In the genomic region with DNA sequence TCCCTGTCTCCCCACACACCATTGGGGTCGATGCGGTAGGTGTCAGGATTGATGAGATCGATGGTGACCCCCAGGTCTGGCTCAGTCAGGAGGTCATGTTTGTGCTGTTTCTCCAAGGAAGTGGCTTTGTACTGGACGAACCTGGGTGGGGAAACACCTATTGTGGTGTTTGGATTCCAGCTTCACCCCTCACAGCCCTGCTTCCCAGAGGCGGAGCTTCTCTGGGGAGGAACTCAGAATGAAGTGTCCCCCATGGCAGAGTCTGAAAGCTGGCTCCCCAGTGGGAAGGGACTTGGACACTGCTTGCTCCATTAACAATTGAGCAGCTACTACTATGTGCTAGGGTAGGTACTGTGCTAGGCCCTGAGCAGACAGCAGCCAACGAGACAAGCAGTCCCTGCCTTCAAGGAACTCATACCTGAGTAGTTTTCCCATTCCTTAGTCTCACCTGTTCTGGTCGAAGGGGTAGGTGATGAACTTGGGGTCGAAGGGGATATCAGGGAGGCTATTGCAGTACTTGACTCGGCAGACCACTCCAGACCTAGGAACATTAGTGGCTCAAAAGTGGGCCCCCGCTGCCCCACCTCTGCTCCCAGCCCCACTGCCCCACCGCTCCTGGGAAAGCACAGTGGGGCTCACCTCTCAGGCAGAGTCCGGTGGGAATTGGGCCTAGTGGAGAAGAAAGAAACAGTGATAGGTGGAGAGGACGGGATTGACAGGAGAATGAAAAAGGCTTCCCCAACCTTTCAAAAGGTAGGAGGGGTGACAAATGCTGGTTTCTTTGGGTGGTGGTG, we compare ENCODE assay signal across 8 cellular contexts. TPM values are rescaled to one million over a fixed set of nuclear protein-coding genes. Genes with fewer than 3 reads are reported as not detected.
DNase-seq lines count a peak whose midpoint lies in the region; ATAC-seq and TF ChIP-seq lines count a peak whose summit lies in the region.

No MANE protein-coding gene starts in this region.

- no peaks in the 10 kb centered on the region for H3F3A ChIP-seq in neural cell (ENCODE audit: insufficient read depth, low read length, poor library complexity, severe bottlenecking)

- H3K27me3 ChIP-seq in CD4-positive, CD25-positive, alpha-beta regulatory T cell (ENCODE audit: control insufficient read depth, insufficient read depth, low read length), result no peaks in the 10 kb centered on the region
- H3K27me3 ChIP-seq in dorsolateral prefrontal cortex, result no peaks in the 10 kb centered on the region
- no peaks in the 10 kb centered on the region for H3K27me3 ChIP-seq in neural cell (ENCODE audit: insufficient read depth, low read depth, low read length)

- H3K4me1 Mint-ChIP-seq in CD4-positive, CD25-positive, alpha-beta regulatory T cell, result peaks cover 0 to 32% (median 21%) of the 10 kb centered on the region in 4 donors

- H2AFZ ChIP-seq in neural cell (ENCODE audit: low read depth, low read length), result peak overlapping the region; percentile 41

- H3K79me2 ChIP-seq in neural cell (replicated peaks; ENCODE audit: insufficient read depth, low read length), result peaks cover 23% of the 10 kb centered on the region

- H3K9me2 ChIP-seq in neural cell (ENCODE audit: insufficient read depth, low read length), result no peaks in the 10 kb centered on the region

- peak overlapping the region; percentile 99 for H3K27ac ChIP-seq in CD4-positive, CD25-positive, alpha-beta regulatory T cell (ENCODE audit: insufficient read depth, low read length, poor library complexity, severe bottlenecking)
- H3K27ac ChIP-seq in dorsolateral prefrontal cortex (peak overlapping the region in 58 of 59 donors; percentile 36 to 100 (median 97)), neural cell (ENCODE audit: low read length) (peak overlapping the region; percentile 96)

- CTCF ChIA-PET in GM10248 (lab: Yijun Ruan, JAX), result interaction anchor here (1.2 to 1.7 kb wide), 6 partner anchors 8 to 47 kb away, joined by 3 to 9 read pairs (median 4); partner anchors contain the start of genes PLEKHG2 and SAMD4B

- DNase-seq in CD4-positive, CD25-positive, alpha-beta regulatory T cell, result no peak
- DNase-seq in NB4 (ENCODE audit: low read depth) (no peak), dorsolateral prefrontal cortex (no peak), AG08395 (ENCODE audit: low spot score) (no peak), globus pallidus (ENCODE audit: low spot score) (no peak), GM10248 (ENCODE audit: extremely low spot score) (no peak)
- DNase-seq in stimulated activated naive CD4-positive, alpha-beta T cell (lab: John Stamatoyannopoulos, UW), result no peak

- TF ChIP-seq RAD21 in neural cell (conservative IDR thresholded peaks at IDR 0.05), result no peak

- H3K27ac Mint-ChIP-seq in CD4-positive, CD25-positive, alpha-beta regulatory T cell, result peak overlapping the region; percentile 98 to 100 (median 99)

- no peak for TF ChIP-seq POLR2A in NB4 (IDR thresholded peaks at IDR 0.05; ENCODE audit: extremely low read depth, insufficient read length)

- peak overlapping the region; percentile 97 for H3K4me2 ChIP-seq in neural cell (ENCODE audit: low read length)

- TF ChIP-seq EP300 in neural cell (conservative IDR thresholded peaks at IDR 0.05; ENCODE audit: poor library complexity, severe bottlenecking), result no peak

- peak overlapping the region; percentile 89 to 98 (median 98) for H3K4me3 Mint-ChIP-seq in CD4-positive, CD25-positive, alpha-beta regulatory T cell

- peaks cover 22% of the 10 kb centered on the region for H3K4me1 ChIP-seq in CD4-positive, CD25-positive, alpha-beta regulatory T cell (ENCODE audit: control insufficient read depth, insufficient read depth, low read length, poor library complexity, severe bottlenecking)

- no peak for TF ChIP-seq CTCF in NB4 (IDR thresholded peaks at IDR 0.05; ENCODE audit: low read depth, low read length)
- TF ChIP-seq CTCF in dorsolateral prefrontal cortex (IDR thresholded peaks at IDR 0.05 in 54 of 56, conservative IDR thresholded peaks at IDR 0.05 in 2 of 56; ENCODE audit: low read depth in 1 of 56, partially characterized antibody in 56 of 56), result no peak
- no peak for TF ChIP-seq CTCF in neural cell (IDR thresholded peaks at IDR 0.05; ENCODE audit: poor library complexity, severe bottlenecking)
- TF ChIP-seq CTCF in GM10248 (IDR thresholded peaks at IDR 0.05; ENCODE audit: control extremely low read depth, extremely low read depth, low read depth, missing control alignments), result no peak

- no peaks in the 10 kb centered on the region for H3K27me3 Mint-ChIP-seq in CD4-positive, CD25-positive, alpha-beta regulatory T cell

- no peaks in the 10 kb centered on the region for H3K9me3 Mint-ChIP-seq in CD4-positive, CD25-positive, alpha-beta regulatory T cell

- no peaks in the 10 kb centered on the region for H3K9me3 ChIP-seq in CD4-positive, CD25-positive, alpha-beta regulatory T cell (ENCODE audit: control insufficient read depth in 2 of 2, low read length in 2 of 2)
- H3K9me3 ChIP-seq in neural cell (ENCODE audit: low read length), result no peaks in the 10 kb centered on the region

- H3K9ac ChIP-seq in neural cell (ENCODE audit: low read length), result peak overlapping the region; percentile 90

- intact Hi-C loops in dorsolateral prefrontal cortex (cut with DNase I), result loop anchor here (2.0 to 5.0 kb wide), 2 partner anchors 47 to 57 kb away; partner anchors contain the start of genes SAMD4B (in 2 of the 2) and SUPT5H (in 1 of the 2)

- peak overlapping the region; percentile 91 for H3K4me3 ChIP-seq in CD4-positive, CD25-positive, alpha-beta regulatory T cell (ENCODE audit: low read depth, low read length)
- H3K4me3 ChIP-seq in NB4 (ENCODE audit: low read depth, low read length) (peak overlapping the region; percentile 95), dorsolateral prefrontal cortex (peak overlapping the region; percentile 77 to 100 (median 96)), neural cell (ENCODE audit: low read length) (peak overlapping the region; percentile 95)

- peaks cover 52% of the 10 kb centered on the region for H3K36me3 ChIP-seq in CD4-positive, CD25-positive, alpha-beta regulatory T cell (ENCODE audit: control insufficient read depth, insufficient read depth, low read length)
- no peaks in the 10 kb centered on the region for H3K36me3 ChIP-seq in neural cell (ENCODE audit: insufficient read depth, low read length)

- no peak for ATAC-seq in CD4-positive, CD25-positive, alpha-beta regulatory T cell (ENCODE audit: low read depth in 2 of 2)

- POLR2A ChIA-PET in GM10248 (lab: Yijun Ruan, JAX), result interaction anchor here (0.5 kb wide), 1 partner anchor 19 kb away, joined by 5 read pairs; no protein-coding TSS in a partner anchor

- no peaks in the 10 kb centered on the region for H4K20me1 ChIP-seq in neural cell (ENCODE audit: insufficient read depth)

- peaks cover 43% of the 10 kb centered on the region for H3K36me3 Mint-ChIP-seq in CD4-positive, CD25-positive, alpha-beta regulatory T cell

TF ChIP-seq in neural cell, 6 proteins besides CTCF, POLR2A, EP300 and RAD21 (continues in another document):
- TF ChIP-seq EZH2 (IDR thresholded peaks at IDR 0.05; ENCODE audit: borderline replicate concordance, insufficient read depth, low read length, poor library complexity, severe bottlenecking) (no peak), SMC3 (conservative IDR thresholded peaks at IDR 0.05; ENCODE audit: poor library complexity) (no peak), MXI1 (conservative IDR thresholded peaks at IDR 0.05; ENCODE audit: poor library complexity, severe bottlenecking) (no peak), POLR2AphosphoS5 (IDR thresholded peaks at IDR 0.05) (no peak)

RNA-seq across cellular contexts. Expression of gene PAF1, which starts 1.1 kb away (rescaled TPM):
- 138 TPM for total RNA-seq in CD4-positive, CD25-positive, alpha-beta regulatory T cell
- polyA plus RNA-seq in CD4-positive, CD25-positive, alpha-beta regulatory T cell, result 10 to 100 TPM; 35.0 to 46.7 (median 39.0) TPM
- total RNA-seq in dorsolateral prefrontal cortex, result 10 to 100 TPM; 33.5 to 65.7 (median 46.2) TPM
- polyA plus RNA-seq in neural cell, result 37.3 and 67.2 TPM in 2 replicates
- polyA minus RNA-seq in neural cell, result 31.1 and 35.8 TPM in 2 replicates

RNA-seq across cellular contexts. Expression of gene MED29, which starts 1.4 kb away (rescaled TPM):
- 65.6 TPM for total RNA-seq in CD4-positive, CD25-positive, alpha-beta regulatory T cell
- polyA plus RNA-seq in CD4-positive, CD25-positive, alpha-beta regulatory T cell, result 10 to 100 TPM; 53.6 to 61.4 (median 57.9) TPM
- total RNA-seq in dorsolateral prefrontal cortex, result 10 to 100 TPM; 41.8 to 99.7 (median 69.9) TPM
- polyA plus RNA-seq in neural cell, result 39.5 and 52.1 TPM in 2 replicates
- 23.4 and 28.2 TPM in 2 replicates for polyA minus RNA-seq in neural cell

RNA-seq across cellular contexts. Expression of gene ZFP36, which starts 16.8 kb away (rescaled TPM):
- 1,400 TPM for total RNA-seq in CD4-positive, CD25-positive, alpha-beta regulatory T cell
- polyA plus RNA-seq in CD4-positive, CD25-positive, alpha-beta regulatory T cell, result 100 to 1,000 TPM in 3 of 4 donors, 10 to 100 TPM in 1; 89.8 to 134 (median 109) TPM
- total RNA-seq in dorsolateral prefrontal cortex, result 100 to 1,000 TPM in 17 of 120 experiments, 10 to 100 TPM in 99, 1 to 10 TPM in 4; 7.0 to 246 (median 38.2) TPM
- polyA plus RNA-seq in neural cell, result 0.34 TPM in 1 of 2 replicates, not detected in the other
- 0.24 and 0.35 TPM in 2 replicates for polyA minus RNA-seq in neural cell

RNA-seq across cellular contexts. Expression of gene PLEKHG2, which starts 22.7 kb away (rescaled TPM):
- 209 TPM for total RNA-seq in CD4-positive, CD25-positive, alpha-beta regulatory T cell
- polyA plus RNA-seq in CD4-positive, CD25-positive, alpha-beta regulatory T cell, result 1 to 10 TPM; 1.3 to 3.9 (median 3.1) TPM
- total RNA-seq in dorsolateral prefrontal cortex, result 10 to 100 TPM in 50 of 120 experiments, 1 to 10 TPM in 70; 2.1 to 25.5 (median 9.2) TPM
- 14.3 and 23.2 TPM in 2 replicates for polyA plus RNA-seq in neural cell
- 52.1 and 58.4 TPM in 2 replicates for polyA minus RNA-seq in neural cell

RNA-seq across cellular contexts. Expression of gene RPS16, which starts 45.9 kb away (rescaled TPM):
- total RNA-seq in CD4-positive, CD25-positive, alpha-beta regulatory T cell, result 2,708 TPM
- 1,000 to 10,000 TPM; 1,440 to 2,367 (median 1,925) TPM for polyA plus RNA-seq in CD4-positive, CD25-positive, alpha-beta regulatory T cell
- total RNA-seq in dorsolateral prefrontal cortex, result 100 to 1,000 TPM; 365 to 780 (median 506) TPM
- polyA plus RNA-seq in neural cell, result 22.6 and 31.0 TPM in 2 replicates
- polyA minus RNA-seq in neural cell, result 24.6 and 24.7 TPM in 2 replicates
